In genomic region chr19:4760285-4760650, GRCh38 we compare ENCODE assay signal across 1 cellular context.
TF ChIP-seq lines count a peak whose summit lies in the region.

No MANE protein-coding gene starts in this region.

TF ChIP-seq in HepG2, 621 proteins besides CTCF, POLR2A, EP300 and RAD21:
- TF ChIP-seq REXO4 (CRISPR knock-in tag; IDR thresholded peaks at IDR 0.05; ENCODE audit: borderline replicate concordance), result no peak
- TF ChIP-seq ATF2 (CRISPR knock-in tag; IDR thresholded peaks at IDR 0.05), result no peak
- 0 out of 2 replicates have a peak, but pooled peaks have one; percentile 10 for TF ChIP-seq NCOR1 (IDR thresholded peaks at IDR 0.05; ENCODE audit: borderline replicate concordance, low read length)
- no peak for TF ChIP-seq GRHL1 (CRISPR knock-in tag; conservative IDR thresholded peaks at IDR 0.05)
- TF ChIP-seq ZNF768 (CRISPR knock-in tag; IDR thresholded peaks at IDR 0.05), result peak; percentile 96
- 0 out of 2 replicates have a peak, but pooled peaks have one; percentile 55 for TF ChIP-seq ZNF605 (CRISPR knock-in tag; IDR thresholded peaks at IDR 0.05)
- TF ChIP-seq ZNF770 (CRISPR knock-in tag; IDR thresholded peaks at IDR 0.05), result peak; percentile 11
- TF ChIP-seq XRCC5 (optimal IDR thresholded peaks at IDR 0.05; ENCODE audit: low read length), result no peak
- 0 out of 2 replicates have a peak, but pooled peaks have one; percentile 14 for TF ChIP-seq ZMAT3 (CRISPR knock-in tag; conservative IDR thresholded peaks at IDR 0.05)
- no peak for TF ChIP-seq GTF3A (CRISPR knock-in tag; conservative IDR thresholded peaks at IDR 0.05)
- no peak for TF ChIP-seq ZNF232 (CRISPR knock-in tag; IDR thresholded peaks at IDR 0.05; ENCODE audit: borderline replicate concordance)
- TF ChIP-seq ASH2L (IDR thresholded peaks at IDR 0.05; ENCODE audit: insufficient read length, low read depth, low read length), result peak; percentile 19
- TF ChIP-seq CENPT (CRISPR knock-in tag; IDR thresholded peaks at IDR 0.05; ENCODE audit: low read depth), result no peak
